In the genomic region with DNA sequence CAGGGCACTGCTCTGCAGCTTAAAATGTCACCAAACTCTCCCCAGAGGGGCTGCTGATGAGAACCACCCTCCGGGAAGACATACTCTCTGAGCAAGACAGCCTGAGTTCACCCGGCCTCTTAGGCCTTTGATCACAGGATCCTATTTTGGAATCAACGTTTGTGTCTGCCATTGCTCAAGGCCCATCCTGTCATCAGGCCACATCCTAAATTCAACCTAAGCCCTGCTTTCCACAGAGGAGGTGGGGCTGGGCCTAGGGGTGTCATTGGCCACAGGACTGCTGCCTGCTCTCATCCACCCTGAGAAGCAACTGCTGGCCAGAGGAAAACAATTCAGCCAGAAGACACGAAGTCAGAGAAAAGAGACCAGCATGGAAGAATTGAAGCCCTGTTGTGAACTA, we compare ENCODE assay signal across 19 cellular contexts.
DNase-seq lines count a peak whose midpoint lies in the region; ATAC-seq and TF ChIP-seq lines count a peak whose summit lies in the region.
"Had no signal": no experiment of that assay in that cellular context is flagged by ENCODE, and none has a peak within 500 bp of the region (broad histone marks: within the 10 kb centered on the region; RNA-seq: fewer than 3 reads in every experiment).

No MANE protein-coding gene starts in this region.

- intact Hi-C loops in spleen (cut with DNase I; ENCODE audit: low total_unique reads), result no loop called here

- 46 to 57% (median 54%) methylated on average over 4 of the region's 4 CpGs for WGBS in spleen, 5 donors

- H3K4me3 Mint-ChIP-seq in GM23338, result no peak overlapping the region; the same call in 2 of the 3 replicates
- H3K4me3 Mint-ChIP-seq: B cell; CD4-positive, CD25-positive, alpha-beta regulatory T cell had no signal

- H3K27me3 ChIP-seq in GM23338 (ENCODE audit: insufficient read depth) (no peaks in the 10 kb centered on the region), iPS-18a (ENCODE audit: control insufficient read depth, insufficient read depth, low read length) (peaks cover 4% of the 10 kb centered on the region), spleen (replicated peaks in 1 of 7) (peaks cover 0 to 74% (median 0%) of the 10 kb centered on the region in 7 donors)

- H3K36me3 Mint-ChIP-seq in GM23338 (ENCODE audit: low read depth), result no peaks in the 10 kb centered on the region; the same call in 2 of the 3 replicates
- H3K36me3 Mint-ChIP-seq: CD4-positive, CD25-positive, alpha-beta regulatory T cell had no signal

- H3K79me2 ChIP-seq in GM23338 (replicated peaks; ENCODE audit: insufficient read depth), result no peaks in the 10 kb centered on the region

- TF ChIP-seq CTCF in GM23338 (conservative IDR thresholded peaks at IDR 0.05; ENCODE audit: low read depth in 2 of 2) (no peak), NB4 (IDR thresholded peaks at IDR 0.05; ENCODE audit: low read depth, low read length) (no peak), spleen (IDR thresholded peaks at IDR 0.05 in 8 of 11, conservative IDR thresholded peaks at IDR 0.05 in 3 of 11) (no peak)

- no peak for TF ChIP-seq POLR2A in NB4 (IDR thresholded peaks at IDR 0.05; ENCODE audit: extremely low read depth, insufficient read length)
- TF ChIP-seq POLR2A in spleen (IDR thresholded peaks at IDR 0.05), result no peak

- no peak overlapping the region for H2AFZ ChIP-seq in GM23338

- no peaks in the 10 kb centered on the region for H3K9me3 ChIP-seq in iPS-18a (ENCODE audit: control insufficient read depth, low read depth, low read length)
- H3K9me3 ChIP-seq in spleen, result no peaks in the 10 kb centered on the region
- H3K9me3 ChIP-seq: A549 had no signal

- no peaks in the 10 kb centered on the region for H4K20me1 ChIP-seq in GM23338 (replicated peaks; ENCODE audit: insufficient read depth)

- H3K27ac ChIP-seq in GM23338 (ENCODE audit: low read depth) (peak overlapping the region; percentile 88), iPS-18a (ENCODE audit: low read length) (peak overlapping the region; percentile 70), spleen (no peak overlapping the region)
- H3K27ac ChIP-seq: A549 had no signal

- H3F3A ChIP-seq in GM23338 (replicated peaks; ENCODE audit: low read depth), result peaks cover 17% of the 10 kb centered on the region

- ATAC-seq in GM23338, result no peak
- ATAC-seq in GM21825 (IDR thresholded peaks at IDR 0.05; ENCODE audit: unreplicated experiment), result no peak
- ATAC-seq: A549, Panc1, SK-N-SH treated with all-trans-retinoic acid at 6 μM for 48 hours had no signal

- H3K4me3 ChIP-seq in GM23338, result no peak overlapping the region
- H3K4me3 ChIP-seq in NB4 (ENCODE audit: low read depth, low read length), result peak overlapping the region; percentile 70
- H3K4me3 ChIP-seq in iPS-18a (ENCODE audit: low read length), result no peak overlapping the region
- H3K4me3 ChIP-seq in spleen, result no peak overlapping the region
- H3K4me3 ChIP-seq: A549 had no signal

- DNase-seq in GM23338 (ENCODE audit: low spot score) (no peak), NB4 (ENCODE audit: low read depth) (peak; percentile 79), spleen (peak; percentile 35), kidney glomerular epithelial cell (lab: John Stamatoyannopoulos, UW) (no peak), SK-N-DZ (ENCODE audit: low spot score) (no peak)
- DNase-seq: CD4-positive, CD25-positive, alpha-beta regulatory T cell; DMS79; KG1; NCI-H146; NCI-H2029; NCI-H226; NCI-H510A treated with DMSO at 0.1 percent for 48 hours; SIG-M5 had no signal

- no peak overlapping the region for H3K9ac ChIP-seq in iPS-18a (ENCODE audit: low read length)

- H3K4me1 Mint-ChIP-seq in GM23338, result peaks cover 79% of the 10 kb centered on the region
- H3K4me1 Mint-ChIP-seq: B cell; CD4-positive, CD25-positive, alpha-beta regulatory T cell had no signal

- H3K4me1 ChIP-seq in GM23338 (ENCODE audit: insufficient read depth) (peaks cover 77% of the 10 kb centered on the region), iPS-18a (ENCODE audit: control insufficient read depth, low read depth, low read length) (peaks cover 68% of the 10 kb centered on the region), spleen (no peaks in the 10 kb centered on the region)
- H3K4me1 ChIP-seq: A549 had no signal

- H3K27ac Mint-ChIP-seq in GM23338, result peak overlapping the region; percentile 92
- H3K27ac Mint-ChIP-seq: B cell; CD4-positive, CD25-positive, alpha-beta regulatory T cell had no signal

- H3K9me3 Mint-ChIP-seq in GM23338, result no peaks in the 10 kb centered on the region

- peaks cover 41% of the 10 kb centered on the region for H3K27me3 Mint-ChIP-seq in GM23338 (ENCODE audit: insufficient read depth, low read depth, poor library complexity)

- peak overlapping the region; percentile 64 for H3K4me2 ChIP-seq in GM23338
- H3K4me2 ChIP-seq: A549 had no signal

- H3K9me2 ChIP-seq in GM23338 (ENCODE audit: insufficient read depth), result no peaks in the 10 kb centered on the region

- H3K36me3 ChIP-seq in GM23338 (ENCODE audit: insufficient read depth), result no peaks in the 10 kb centered on the region
- H3K36me3 ChIP-seq in iPS-18a (ENCODE audit: control insufficient read depth, low read depth, low read length), result no peaks in the 10 kb centered on the region
- H3K36me3 ChIP-seq in spleen, result no peaks in the 10 kb centered on the region

TF ChIP-seq in GM23338, 12 proteins besides CTCF, POLR2A, EP300 and RAD21 (continues in another document):
- TF ChIP-seq, protein P1, sequence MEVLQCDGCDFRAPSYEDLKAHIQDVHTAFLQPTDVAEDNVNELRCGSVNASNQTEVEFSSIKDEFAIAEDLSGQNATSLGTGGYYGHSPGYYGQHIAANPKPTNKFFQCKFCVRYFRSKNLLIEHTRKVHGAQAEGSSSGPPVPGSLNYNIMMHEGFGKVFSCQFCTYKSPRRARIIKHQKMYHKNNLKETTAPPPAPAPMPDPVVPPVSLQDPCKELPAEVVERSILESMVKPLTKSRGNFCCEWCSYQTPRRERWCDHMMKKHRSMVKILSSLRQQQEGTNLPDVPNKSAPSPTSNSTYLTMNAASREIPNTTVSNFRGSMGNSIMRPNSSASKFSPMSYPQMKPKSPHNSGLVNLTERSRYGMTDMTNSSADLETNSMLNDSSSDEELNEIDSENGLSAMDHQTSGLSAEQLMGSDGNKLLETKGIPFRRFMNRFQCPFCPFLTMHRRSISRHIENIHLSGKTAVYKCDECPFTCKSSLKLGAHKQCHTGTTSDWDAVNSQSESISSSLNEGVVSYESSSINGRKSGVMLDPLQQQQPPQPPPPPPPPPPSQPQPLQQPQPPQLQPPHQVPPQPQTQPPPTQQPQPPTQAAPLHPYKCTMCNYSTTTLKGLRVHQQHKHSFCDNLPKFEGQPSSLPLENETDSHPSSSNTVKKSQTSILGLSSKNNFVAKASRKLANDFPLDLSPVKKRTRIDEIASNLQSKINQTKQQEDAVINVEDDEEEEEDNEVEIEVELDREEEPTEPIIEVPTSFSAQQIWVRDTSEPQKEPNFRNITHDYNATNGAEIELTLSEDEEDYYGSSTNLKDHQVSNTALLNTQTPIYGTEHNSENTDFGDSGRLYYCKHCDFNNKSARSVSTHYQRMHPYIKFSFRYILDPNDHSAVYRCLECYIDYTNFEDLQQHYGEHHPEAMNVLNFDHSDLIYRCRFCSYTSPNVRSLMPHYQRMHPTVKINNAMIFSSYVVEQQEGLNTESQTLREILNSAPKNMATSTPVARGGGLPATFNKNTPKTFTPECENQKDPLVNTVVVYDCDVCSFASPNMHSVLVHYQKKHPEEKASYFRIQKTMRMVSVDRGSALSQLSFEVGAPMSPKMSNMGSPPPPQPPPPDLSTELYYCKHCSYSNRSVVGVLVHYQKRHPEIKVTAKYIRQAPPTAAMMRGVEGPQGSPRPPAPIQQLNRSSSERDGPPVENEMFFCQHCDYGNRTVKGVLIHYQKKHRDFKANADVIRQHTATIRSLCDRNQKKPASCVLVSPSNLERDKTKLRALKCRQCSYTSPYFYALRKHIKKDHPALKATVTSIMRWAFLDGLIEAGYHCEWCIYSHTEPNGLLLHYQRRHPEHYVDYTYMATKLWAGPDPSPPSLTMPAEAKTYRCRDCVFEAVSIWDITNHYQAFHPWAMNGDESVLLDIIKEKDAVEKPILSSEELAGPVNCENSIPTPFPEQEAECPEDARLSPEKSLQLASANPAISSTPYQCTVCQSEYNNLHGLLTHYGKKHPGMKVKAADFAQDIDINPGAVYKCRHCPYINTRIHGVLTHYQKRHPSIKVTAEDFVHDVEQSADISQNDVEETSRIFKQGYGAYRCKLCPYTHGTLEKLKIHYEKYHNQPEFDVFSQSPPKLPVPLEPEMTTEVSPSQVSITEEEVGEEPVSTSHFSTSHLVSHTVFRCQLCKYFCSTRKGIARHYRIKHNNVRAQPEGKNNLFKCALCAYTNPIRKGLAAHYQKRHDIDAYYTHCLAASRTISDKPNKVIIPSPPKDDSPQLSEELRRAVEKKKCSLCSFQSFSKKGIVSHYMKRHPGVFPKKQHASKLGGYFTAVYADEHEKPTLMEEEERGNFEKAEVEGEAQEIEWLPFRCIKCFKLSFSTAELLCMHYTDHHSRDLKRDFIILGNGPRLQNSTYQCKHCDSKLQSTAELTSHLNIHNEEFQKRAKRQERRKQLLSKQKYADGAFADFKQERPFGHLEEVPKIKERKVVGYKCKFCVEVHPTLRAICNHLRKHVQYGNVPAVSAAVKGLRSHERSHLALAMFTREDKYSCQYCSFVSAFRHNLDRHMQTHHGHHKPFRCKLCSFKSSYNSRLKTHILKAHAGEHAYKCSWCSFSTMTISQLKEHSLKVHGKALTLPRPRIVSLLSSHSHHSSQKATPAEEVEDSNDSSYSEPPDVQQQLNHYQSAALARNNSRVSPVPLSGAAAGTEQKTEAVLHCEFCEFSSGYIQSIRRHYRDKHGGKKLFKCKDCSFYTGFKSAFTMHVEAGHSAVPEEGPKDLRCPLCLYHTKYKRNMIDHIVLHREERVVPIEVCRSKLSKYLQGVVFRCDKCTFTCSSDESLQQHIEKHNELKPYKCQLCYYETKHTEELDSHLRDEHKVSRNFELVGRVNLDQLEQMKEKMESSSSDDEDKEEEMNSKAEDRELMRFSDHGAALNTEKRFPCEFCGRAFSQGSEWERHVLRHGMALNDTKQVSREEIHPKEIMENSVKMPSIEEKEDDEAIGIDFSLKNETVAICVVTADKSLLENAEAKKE (CRISPR knock-in tag; IDR thresholded peaks at IDR 0.05), result no peak
- TF ChIP-seq NANOG (IDR thresholded peaks at IDR 0.05; ENCODE audit: borderline replicate concordance), result no peak
- TF ChIP-seq ZNF331 (CRISPR knock-in tag; IDR thresholded peaks at IDR 0.05; ENCODE audit: low read depth), result no peak
- no peak for TF ChIP-seq POLR2AphosphoS5 (IDR thresholded peaks at IDR 0.05; ENCODE audit: low read depth)
- no peak for TF ChIP-seq JUNB (IDR thresholded peaks at IDR 0.05; ENCODE audit: unreplicated experiment)
- no peak for TF ChIP-seq ZNF114 (CRISPR knock-in tag; IDR thresholded peaks at IDR 0.05)

Comparison
In these comparisons a context has a peak if more than half of its experiments do, and no peak if none do; other contexts are left out.
1. DNase-seq: peak in NB4 (single experiment) and spleen (single experiment); none in GM23338 (single experiment), kidney glomerular epithelial cell (single experiment) and SK-N-DZ (single experiment).
2. H3K27ac ChIP-seq: peak in GM23338 (single experiment) and iPS-18a (single experiment); none in spleen (0 of 8).